ENCODE assay signal across 9 cellular contexts in the genomic region with DNA sequence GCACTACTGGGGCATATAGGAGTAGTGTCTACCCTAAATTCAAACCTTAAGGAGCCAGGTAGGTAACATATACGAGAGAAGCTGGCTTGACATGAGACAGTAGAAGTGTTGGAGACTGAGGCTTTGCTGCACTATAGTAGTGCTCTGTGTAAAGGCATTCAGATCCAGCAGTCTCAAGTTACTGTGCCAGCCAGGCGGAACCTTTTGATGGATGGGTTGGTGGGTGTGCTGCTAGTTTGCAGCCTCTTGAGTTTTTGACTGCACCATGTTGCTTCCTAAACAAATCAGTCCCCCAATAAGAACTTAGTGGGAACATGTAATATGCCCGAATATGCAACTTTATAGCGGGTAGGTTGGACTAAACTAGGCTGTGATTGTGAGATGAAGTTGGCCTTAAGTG. TPM values are rescaled to one million over a fixed set of nuclear protein-coding genes. Genes with fewer than 3 reads are reported as not detected.
DNase-seq lines count a peak whose midpoint lies in the region; ATAC-seq and TF ChIP-seq lines count a peak whose summit lies in the region.
"Had no signal": no experiment of that assay in that cellular context is flagged by ENCODE, and none has a peak within 500 bp of the region (broad histone marks: within the 10 kb centered on the region; RNA-seq: fewer than 3 reads in every experiment).

No MANE protein-coding gene starts in this region.

- ATAC-seq in heart right ventricle = no peak
- no peak for ATAC-seq in left cardiac atrium
- no peak for ATAC-seq in lower lobe of right lung

- DNase-seq in heart right ventricle (no peak), left cardiac atrium (no peak), ascending aorta (ENCODE audit: low spot score in 2 of 2) (no peak), lower lobe of right lung (no peak), vagina (ENCODE audit: extremely low spot score in 2 of 2) (no peak), T1000 (lab: John Stamatoyannopoulos, UW) (no peak), dermis blood vessel endothelial cell (no peak), GM13977 (ENCODE audit: low spot score) (no peak)

- no peaks in the 10 kb centered on the region for H3K9me3 ChIP-seq in heart right ventricle
- H3K9me3 ChIP-seq in ascending aorta = no peaks in the 10 kb centered on the region
- no peaks in the 10 kb centered on the region for H3K9me3 ChIP-seq in lower lobe of right lung
- no peaks in the 10 kb centered on the region for H3K9me3 ChIP-seq in vagina

- H3K36me3 ChIP-seq in heart right ventricle = peaks cover 0 to 33% (median 0%) of the 10 kb centered on the region in 9 donors
- peaks cover 0 to 3% of the 10 kb centered on the region in 2 donors for H3K36me3 ChIP-seq in ascending aorta
- H3K36me3 ChIP-seq in lower lobe of right lung = peaks cover 16% of the 10 kb centered on the region
- no peaks in the 10 kb centered on the region for H3K36me3 ChIP-seq in vagina

- intact Hi-C loops in heart right ventricle (cut with DNase I) (loop anchor here in 5 of 10 donors (5.0 to 10.0 kb wide), 4 partner anchors 65 to 370 kb away; a partner anchor contains a TSS), left cardiac atrium (cut with DNase I) (loop anchor here in 1 of 2 donors (10.0 kb wide), 1 partner anchor 133 kb away; no protein-coding TSS in a partner anchor), ascending aorta (cut with DNase I) (loop anchor here (10.0 kb wide), 1 partner anchor 133 kb away; no protein-coding TSS in a partner anchor), lower lobe of right lung (cut with DNase I) (no loop called here), vagina (cut with DNase I) (no loop called here)

- H3K4me1 ChIP-seq in heart right ventricle (peaks cover 12 to 46% (median 38%) of the 10 kb centered on the region in 9 donors), ascending aorta (peaks cover 4 to 31% of the 10 kb centered on the region in 2 donors), lower lobe of right lung (peaks cover 50% of the 10 kb centered on the region), vagina (peaks cover 43% of the 10 kb centered on the region)

- 73 to 76% methylated on average over 4 of the region's 4 CpGs for WGBS in heart right ventricle, 2 donors

- TF ChIP-seq POLR2A in vagina (IDR thresholded peaks at IDR 0.05) = no peak

- in situ Hi-C loops in GM13977 (cut with MboI; ENCODE audit: low pct_unique_long_range_greater_than_20kb, low sequenced_read_pairs, unreplicated experiment) = no loop called here

- TF ChIP-seq CTCF in heart right ventricle (IDR thresholded peaks at IDR 0.05) (no peak), ascending aorta (IDR thresholded peaks at IDR 0.05) (no peak), lower lobe of right lung (IDR thresholded peaks at IDR 0.05) (no peak), vagina (IDR thresholded peaks at IDR 0.05) (no peak), GM13977 (IDR thresholded peaks at IDR 0.05; ENCODE audit: extremely low read depth, insufficient read depth, missing control alignments) (no peak)

- H3K27me3 ChIP-seq in heart right ventricle (no peaks in the 10 kb centered on the region), ascending aorta (no peaks in the 10 kb centered on the region), lower lobe of right lung (ENCODE audit: low read depth) (no peaks in the 10 kb centered on the region), vagina (no peaks in the 10 kb centered on the region)

- peak overlapping the region in 3 of 10 donors; percentile 88 to 91 (median 88) for H3K27ac ChIP-seq in heart right ventricle
- no peak overlapping the region for H3K27ac ChIP-seq in ascending aorta
- no peak overlapping the region for H3K27ac ChIP-seq in lower lobe of right lung
- peak overlapping the region; percentile 90 for H3K27ac ChIP-seq in vagina

- H3K4me3 ChIP-seq in heart right ventricle = peak overlapping the region; percentile 64 to 97 (median 85)
- peak overlapping the region; percentile 86 to 99 for H3K4me3 ChIP-seq in ascending aorta
- peak overlapping the region; percentile 97 for H3K4me3 ChIP-seq in lower lobe of right lung
- peak overlapping the region; percentile 80 to 84 for H3K4me3 ChIP-seq in vagina

RNA-seq across cellular contexts. Expression of a gene that starts 1.5 kb away (rescaled TPM):
- total RNA-seq in heart right ventricle = 10 to 100 TPM; 44.5 to 80.4 (median 48.8) TPM
- 100 to 1,000 TPM in 1 of 2 donors, 10 to 100 TPM in 1; 34.3 to 138 TPM for polyA plus RNA-seq in heart right ventricle
- total RNA-seq in left cardiac atrium = 10 to 100 TPM; 80.7 to 88.0 TPM
- 222 TPM for total RNA-seq in ascending aorta
- 177 TPM for total RNA-seq in lower lobe of right lung
- total RNA-seq in vagina = 199 TPM
- total RNA-seq in dermis blood vessel endothelial cell = 338 and 359 TPM in 2 replicates

RNA-seq across cellular contexts. Expression of a gene that starts 23.0 kb away (rescaled TPM):
- under 1 TPM in 1 of 10 donors, not detected in 9; 0.15 TPM for total RNA-seq in heart right ventricle
- polyA plus RNA-seq in heart right ventricle = under 1 TPM in 1 of 2 donors, not detected in 1; 0.12 TPM
- total RNA-seq in left cardiac atrium = not detected
- not detected for total RNA-seq in ascending aorta
- total RNA-seq in lower lobe of right lung = 0.18 TPM
- not detected for total RNA-seq in vagina
- total RNA-seq in dermis blood vessel endothelial cell = under 0.01 and 0.19 TPM in 2 replicates
- total RNA-seq: SK-MEL-5 had no signal

RNA-seq across cellular contexts. Expression of a gene that starts 55.7 kb away (rescaled TPM):
- 10 to 100 TPM in 2 of 10 donors, 1 to 10 TPM in 8; 4.7 to 19.2 (median 5.8) TPM for total RNA-seq in heart right ventricle
- 10 to 100 TPM in 1 of 2 donors, 1 to 10 TPM in 1; 8.0 to 13.9 TPM for polyA plus RNA-seq in heart right ventricle
- 10 to 100 TPM; 14.7 to 19.7 TPM for total RNA-seq in left cardiac atrium
- total RNA-seq in ascending aorta = 54.4 TPM
- 108 TPM for total RNA-seq in lower lobe of right lung
- total RNA-seq in vagina = 34.9 TPM
- total RNA-seq in dermis blood vessel endothelial cell = 32.4 and 45.6 TPM in 2 replicates
